In genomic region chr1:197423006-197423405, GRCh38 we compare ENCODE assay signal across 26 cellular contexts.
DNase-seq lines count a peak whose midpoint lies in the region; ATAC-seq, FAIRE-seq and TF ChIP-seq lines count a peak whose summit lies in the region.
"Had no signal": no experiment of that assay in that cellular context is flagged by ENCODE, and none has a peak within 500 bp of the region (broad histone marks: within the 10 kb centered on the region; RNA-seq: fewer than 3 reads in every experiment).

No MANE protein-coding gene starts in this region.

- no peak overlapping the region for H3K9ac ChIP-seq in astrocyte (ENCODE audit: low read length)

- H3K27me3 Mint-ChIP-seq in HFFc6 (ENCODE audit: insufficient read depth) (peaks cover 2% of the 10 kb centered on the region; the same call in 1 of the 2 replicates), astrocyte (ENCODE audit: low read depth, unreplicated experiment) (no peaks in the 10 kb centered on the region)
- H3K27me3 Mint-ChIP-seq: activated naive CD4-positive, alpha-beta T cell treated with anti-CD3 and anti-CD28 coated beads, Interleukin-2, amount 50 U/mL, for 24 hours had no signal

- H3K9me3 ChIP-seq in astrocyte (ENCODE audit: insufficient read depth, low read depth, low read length), result no peaks in the 10 kb centered on the region
- H3K9me3 ChIP-seq in osteoblast (ENCODE audit: low read depth, low read length), result no peaks in the 10 kb centered on the region
- H3K9me3 ChIP-seq: neutrophil, thoracic aorta had no signal

- H3K4me3 ChIP-seq in AG09309 (ENCODE audit: control insufficient read depth, low read depth, low read length), result no peak overlapping the region
- no peak overlapping the region for H3K4me3 ChIP-seq in astrocyte (ENCODE audit: insufficient read depth, low read depth, low read length)
- no peak overlapping the region for H3K4me3 ChIP-seq in osteoblast (ENCODE audit: insufficient read depth, low read length)
- H3K4me3 ChIP-seq: GM23338, thoracic aorta had no signal

- FAIRE-seq in astrocyte (lab: Jason Lieb, UNC) (no peak), GM12891 (lab: Jason Lieb, UNC) (no peak)
- FAIRE-seq: bronchial epithelial cell, GM18507 had no signal

- H3K4me2 ChIP-seq in astrocyte (ENCODE audit: low read length), result no peak overlapping the region
- no peak overlapping the region for H3K4me2 ChIP-seq in osteoblast (ENCODE audit: insufficient read depth, low read length)
- H3K4me2 ChIP-seq: GM23338 had no signal

- no peak overlapping the region for H2AFZ ChIP-seq in astrocyte (ENCODE audit: low read depth, low read length)
- no peak overlapping the region for H2AFZ ChIP-seq in osteoblast (ENCODE audit: low read length)
- H2AFZ ChIP-seq: GM23338 had no signal

- H3K4me3 Mint-ChIP-seq in HFFc6 (no peak overlapping the region), astrocyte (ENCODE audit: unreplicated experiment) (no peak overlapping the region)
- H3K4me3 Mint-ChIP-seq: activated naive CD4-positive, alpha-beta T cell treated with anti-CD3 and anti-CD28 coated beads, Interleukin-2, amount 50 U/mL, for 24 hours; CD8-positive, alpha-beta T cell; GM23338; immature natural killer cell had no signal

- no peak for TF ChIP-seq POLR2A in GM12891 (IDR thresholded peaks at IDR 0.05; ENCODE audit: low read depth, low read length)

- no peaks in the 10 kb centered on the region for H3K27me3 ChIP-seq in astrocyte (ENCODE audit: insufficient read depth, low read length)
- H3K27me3 ChIP-seq in osteoblast (ENCODE audit: insufficient read depth, low read length), result no peaks in the 10 kb centered on the region
- H3K27me3 ChIP-seq: neutrophil had no signal

- no peaks in the 10 kb centered on the region for H3K4me1 ChIP-seq in astrocyte (ENCODE audit: insufficient read depth, low read length)
- no peaks in the 10 kb centered on the region for H3K4me1 ChIP-seq in osteoblast (ENCODE audit: insufficient read depth, low read length)

- no peak overlapping the region for H3K27ac ChIP-seq in astrocyte (ENCODE audit: low read depth, low read length)
- H3K27ac ChIP-seq in osteoblast (ENCODE audit: low read depth, low read length), result no peak overlapping the region
- H3K27ac ChIP-seq: neutrophil, thoracic aorta, VCaP had no signal

- peaks cover 8% of the 10 kb centered on the region for H3K4me1 Mint-ChIP-seq in HFFc6 (ENCODE audit: low read depth)
- no peaks in the 10 kb centered on the region for H3K4me1 Mint-ChIP-seq in astrocyte (ENCODE audit: low read depth, unreplicated experiment)
- H3K4me1 Mint-ChIP-seq: activated naive CD4-positive, alpha-beta T cell treated with anti-CD3 and anti-CD28 coated beads, Interleukin-2, amount 50 U/mL, for 24 hours; GM23338; immature natural killer cell had no signal

- DNase-seq in AG09309 (ENCODE audit: low read depth) (peak; percentile 42), HFFc6 (peak; percentile 58), astrocyte (ENCODE audit: low read depth) (peak; percentile 34), fibroblast of the conjunctiva (ENCODE audit: low read depth) (peak; percentile 40), activated gamma-delta T cell treated with Interleukin-2 at 50 U/mL for 16 hours (no peak), GM12891 (ENCODE audit: insufficient read length, low spot score) (no peak), osteoblast (ENCODE audit: insufficient read length, low spot score, missing footprints) (no peak)
- DNase-seq: ACHN; activated CD4-positive, alpha-beta T cell treated with anti-CD3 and anti-CD28 coated beads, Interleukin-2, amount 50 U/mL, for 48 hours; activated T-cell treated with anti-CD3 and anti-CD28 coated beads, Interleukin-2, amount 50 U/mL, for 1 hour; CD8-positive, alpha-beta T cell; DMS79; immature natural killer cell; Kasumi-1; NCI-H526 treated with DMSO at 0.1 percent for 48 hours; Right ventricle myocardium superior; stimulated activated CD4-positive, alpha-beta T cell treated with anti-CD3 and anti-CD28 coated beads, Interleukin-15, amount 100 ng/mL, for 24 hours; T-helper 1 cell had no signal

- no peaks in the 10 kb centered on the region for H3K36me3 Mint-ChIP-seq in HFFc6 (ENCODE audit: low read depth)
- H3K36me3 Mint-ChIP-seq in astrocyte (ENCODE audit: low read depth, unreplicated experiment), result no peaks in the 10 kb centered on the region
- H3K36me3 Mint-ChIP-seq: activated naive CD4-positive, alpha-beta T cell treated with anti-CD3 and anti-CD28 coated beads, Interleukin-2, amount 50 U/mL, for 24 hours; CD8-positive, alpha-beta T cell; immature natural killer cell had no signal

- TF ChIP-seq CTCF in AG09309 (IDR thresholded peaks at IDR 0.05; ENCODE audit: control insufficient read depth, insufficient read depth, low read depth, low read length, missing control alignments) (no peak), HFFc6 (IDR thresholded peaks at IDR 0.05) (no peak), astrocyte (IDR thresholded peaks at IDR 0.05; ENCODE audit: insufficient read depth, low read depth, low read length) (no peak), osteoblast (IDR thresholded peaks at IDR 0.05; ENCODE audit: extremely low read depth, low read depth, low read length) (no peak)

- H3K9me3 Mint-ChIP-seq in HFFc6 (no peaks in the 10 kb centered on the region), astrocyte (ENCODE audit: unreplicated experiment) (no peaks in the 10 kb centered on the region)
- H3K9me3 Mint-ChIP-seq: activated naive CD4-positive, alpha-beta T cell treated with anti-CD3 and anti-CD28 coated beads, Interleukin-2, amount 50 U/mL, for 24 hours; CD8-positive, alpha-beta T cell; GM23338; immature natural killer cell had no signal

- no peaks in the 10 kb centered on the region for H4K20me1 ChIP-seq in astrocyte (ENCODE audit: insufficient read depth, low read length)
- H4K20me1 ChIP-seq in osteoblast (ENCODE audit: insufficient read depth, low read length), result no peaks in the 10 kb centered on the region

- H3K79me2 ChIP-seq in astrocyte (ENCODE audit: insufficient read depth, low read length) (no peaks in the 10 kb centered on the region), osteoblast (ENCODE audit: insufficient read depth, low read length) (no peaks in the 10 kb centered on the region)

- no peak for ATAC-seq in GM21360 (IDR thresholded peaks at IDR 0.05; ENCODE audit: unreplicated experiment)
- ATAC-seq: CD8-positive, alpha-beta T cell; GM23338 had no signal

- no peaks in the 10 kb centered on the region for H3K36me3 ChIP-seq in astrocyte (ENCODE audit: insufficient read depth, low read length)
- H3K36me3 ChIP-seq in osteoblast (ENCODE audit: insufficient read depth, low read length), result no peaks in the 10 kb centered on the region
- H3K36me3 ChIP-seq: neutrophil, thoracic aorta had no signal

- H3K27ac Mint-ChIP-seq in HFFc6 (no peak overlapping the region), astrocyte (ENCODE audit: unreplicated experiment) (no peak overlapping the region)
- H3K27ac Mint-ChIP-seq: activated naive CD4-positive, alpha-beta T cell treated with anti-CD3 and anti-CD28 coated beads, Interleukin-2, amount 50 U/mL, for 24 hours; CD8-positive, alpha-beta T cell; GM23338; immature natural killer cell had no signal

TF ChIP-seq in GM12891, 5 proteins besides CTCF, POLR2A, EP300 and RAD21:
- TF ChIP-seq POLR2AphosphoS5 (IDR thresholded peaks at IDR 0.05; ENCODE audit: low read depth, low read length), result no peak
TF ChIP-seq in GM12891: peak in this region for 0.

Comparison
In these comparisons a context has a peak if more than half of its experiments do, and no peak if none do; other contexts are left out.
1. DNase-seq: peak in AG09309 (single experiment), HFFc6 (single experiment), astrocyte (single experiment) and fibroblast of the conjunctiva (single experiment); none in activated gamma-delta T cell treated with Interleukin-2 at 50 U/mL for 16 hours (single experiment), GM12891 (single experiment) and osteoblast (single experiment).